Comparison of ENCODE assay signal across 22 cellular contexts in the genomic region with DNA sequence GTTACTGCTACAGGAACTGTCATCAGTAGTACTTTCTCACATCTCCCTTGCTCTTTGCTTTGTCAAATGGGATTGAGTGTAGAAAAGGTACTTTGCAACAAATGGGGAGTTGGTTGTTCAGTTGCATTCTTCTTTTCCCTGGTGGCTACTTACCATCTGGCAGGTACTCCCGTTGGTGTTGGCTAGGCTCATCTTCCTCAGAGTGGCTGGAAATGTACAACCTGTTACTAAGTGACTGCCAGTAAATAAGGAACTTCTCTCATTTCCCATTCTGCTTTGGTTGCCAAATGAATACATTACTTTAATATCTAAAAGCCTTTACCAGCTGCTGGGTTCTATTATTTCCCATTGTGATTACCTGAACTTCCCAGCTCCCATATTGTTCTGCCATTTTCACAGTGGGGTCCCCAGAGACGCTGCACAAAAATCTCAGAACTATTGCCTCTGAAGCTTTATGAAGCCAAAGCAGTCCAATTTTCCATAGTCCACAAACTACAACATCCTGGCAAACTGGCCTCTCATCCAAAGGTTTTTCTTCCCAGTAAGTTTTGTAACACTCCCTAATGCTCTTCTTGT.
"Had no signal": no experiment of that assay in that cellular context is flagged by ENCODE, and none has a peak within 500 bp of the region (broad histone marks: within the 10 kb centered on the region; RNA-seq: fewer than 3 reads in every experiment).

No MANE protein-coding gene starts in this region.

- ATAC-seq: activated CD8-positive, alpha-beta T cell treated with anti-CD3 and anti-CD28 coated beads for 36 hours; activated naive CD8-positive, alpha-beta T cell treated with anti-CD3 and anti-CD28 coated beads, Interleukin-2, amount 50 U/mL, for 24 hours; activated T-cell treated with anti-CD3 and anti-CD28 coated beads, Interleukin-2, amount 50 U/mL, for 4 hours; foreskin keratinocyte; naive thymus-derived CD4-positive, alpha-beta T cell; stimulated activated naive B cell treated with anti-CD40 and anti-IgM and Interleukin-4, amounts not matched to agents 10 μg/mL and 1 μg/mL and 100 μg/mL, for 72 hours had no signal

- H3K4me1 ChIP-seq: foreskin keratinocyte, suprapubic skin, tibial artery had no signal

- H3K4me3 ChIP-seq: esophagus muscularis mucosa, hepatocyte, ovary, smooth muscle cell, suprapubic skin, tibial artery had no signal

- H3K9me3 ChIP-seq: esophagus muscularis mucosa, ovary, suprapubic skin, tibial artery had no signal

- H3K27ac ChIP-seq: esophagus muscularis mucosa, foreskin keratinocyte, hepatocyte, ovary, suprapubic skin, tibial artery had no signal

- H3K36me3 ChIP-seq: esophagus muscularis mucosa, ovary, suprapubic skin, tibial artery had no signal

- H3K27me3 ChIP-seq: esophagus muscularis mucosa, foreskin keratinocyte, hepatocyte, ovary, suprapubic skin, tibial artery had no signal

- DNase-seq: activated B cell treated with CpG ODN at 0.5 μM for 24 hours; activated CD4-positive, alpha-beta T cell treated with anti-CD3 and anti-CD28 coated beads, Interleukin-2, amount 50 U/mL, for 1 hour; activated CD8-positive, alpha-beta T cell treated with anti-CD3 and anti-CD28 coated beads for 36 hours; activated naive CD8-positive, alpha-beta T cell treated with anti-CD3 and anti-CD28 coated beads, Interleukin-2, amount 50 U/mL, for 24 hours; activated T-cell treated with anti-CD3 and anti-CD28 coated beads, Interleukin-2, amount 50 U/mL, for 4 hours; amygdala; central memory CD4-positive, alpha-beta T cell; dermis blood vessel endothelial cell; effector CD4-positive, alpha-beta T cell; foreskin keratinocyte; islet precursor cell; midbrain; naive thymus-derived CD4-positive, alpha-beta T cell; ovary; stimulated activated CD4-positive, alpha-beta T cell treated with anti-CD3 and anti-CD28 coated beads, Interleukin-15, amount 100 ng/mL, for 24 hours; stimulated activated CD4-positive, alpha-beta T cell treated with anti-CD3 and anti-CD28 coated beads, Interleukin-2, amount 100 ng/mL, for 24 hours; stimulated activated naive B cell treated with anti-CD40 and anti-IgM and Interleukin-4, amounts not matched to agents 10 μg/mL and 1 μg/mL and 100 μg/mL, for 72 hours; tibial artery had no signal
